37 cellular contexts compared by ENCODE assay signal in genomic region chr1:215402147-215402546, GRCh38.
"Had no signal": no experiment of that assay in that cellular context is flagged by ENCODE, and none has a peak within 500 bp of the region (broad histone marks: within the 10 kb centered on the region; RNA-seq: fewer than 3 reads in every experiment).

No MANE protein-coding gene starts in this region.

- H3K27me3 Mint-ChIP-seq: activated B cell treated with CpG ODN at 0.5 μM for 24 hours; activated CD4-positive, alpha-beta memory T cell treated with anti-CD3 and anti-CD28 coated beads, Interleukin-2, amount 10 ng/mL, durations not matched to agents 7 days and 5 days; activated CD4-positive, alpha-beta T cell treated with anti-CD3 and anti-CD28 coated beads for 36 hours; activated CD4-positive, alpha-beta T cell treated with anti-CD3 and anti-CD28 coated beads, Interleukin-2, amount 10 ng/mL, durations not matched to agents 7 days and 5 days; activated CD8-positive, alpha-beta memory T cell treated with anti-CD3 and anti-CD28 coated beads, Interleukin-2, amount 10 ng/mL, durations not matched to agents 7 days and 5 days; activated naive CD4-positive, alpha-beta T cell treated with anti-CD3 and anti-CD28 coated beads, Interleukin-2, amount 10 ng/mL, durations not matched to agents 7 days and 5 days; activated naive CD8-positive, alpha-beta T cell treated with anti-CD3 and anti-CD28 coated beads, Interleukin-2, amount 50 U/mL, for 24 hours; activated T-cell treated with anti-CD3 and anti-CD28 coated beads, Interleukin-2, amount 50 U/mL, for 24 hours; brain; central memory CD8-positive, alpha-beta T cell had no signal

- ATAC-seq: activated CD4-positive, alpha-beta T cell treated with anti-CD3 and anti-CD28 coated beads for 36 hours; activated CD8-positive, alpha-beta memory T cell treated with anti-CD3 and anti-CD28 coated beads, Interleukin-2, amount 10 ng/mL, durations not matched to agents 7 days and 5 days; activated CD8-positive, alpha-beta T cell treated with anti-CD3 and anti-CD28 coated beads, Interleukin-2, amount 10 ng/mL, durations not matched to agents 7 days and 5 days; activated naive CD8-positive, alpha-beta T cell treated with anti-CD3 and anti-CD28 coated beads, Interleukin-2, amount 50 U/mL, for 24 hours had no signal

- H3K4me1 ChIP-seq: ascending aorta had no signal

- H3K27ac Mint-ChIP-seq: activated B cell treated with CpG ODN at 0.5 μM for 24 hours; activated CD4-positive, alpha-beta memory T cell treated with anti-CD3 and anti-CD28 coated beads, Interleukin-2, amount 10 ng/mL, durations not matched to agents 7 days and 5 days; activated CD4-positive, alpha-beta T cell treated with anti-CD3 and anti-CD28 coated beads for 36 hours; activated CD4-positive, alpha-beta T cell treated with anti-CD3 and anti-CD28 coated beads, Interleukin-2, amount 10 ng/mL, durations not matched to agents 7 days and 5 days; activated CD8-positive, alpha-beta memory T cell treated with anti-CD3 and anti-CD28 coated beads, Interleukin-2, amount 10 ng/mL, durations not matched to agents 7 days and 5 days; activated CD8-positive, alpha-beta T cell treated with anti-CD3 and anti-CD28 coated beads, Interleukin-2, amount 10 ng/mL, durations not matched to agents 7 days and 5 days; activated naive CD4-positive, alpha-beta T cell treated with anti-CD3 and anti-CD28 coated beads, Interleukin-2, amount 10 ng/mL, durations not matched to agents 7 days and 5 days; activated naive CD4-positive, alpha-beta T cell treated with anti-CD3 and anti-CD28 coated beads, Interleukin-2, amount 50 U/mL, for 24 hours; activated naive CD8-positive, alpha-beta T cell; activated naive CD8-positive, alpha-beta T cell treated with anti-CD3 and anti-CD28 coated beads, Interleukin-2, amount 10 ng/mL, durations not matched to agents 7 days and 5 days; activated naive CD8-positive, alpha-beta T cell treated with anti-CD3 and anti-CD28 coated beads, Interleukin-2, amount 50 U/mL, for 24 hours; activated T-cell treated with anti-CD3 and anti-CD28 coated beads, Interleukin-2, amount 50 U/mL, for 24 hours; activated T-helper 2 cell treated with anti-CD3 and anti-CD28 coated beads, Interferon-gamma antibody, Interleukin-2, Interleukin-4, amounts not matched to agents 10 μg/mL and 5 μg/mL and 100 μg/mL, durations not matched to agents 14 hours and 24 hours and 36 hours; brain; T-helper 1 cell treated with Interleukin-12 subunit alpha and Interleukin-12 subunit beta and Interleukin-4 antibody, amounts not matched to agents 30 μg/mL and 1 μg/mL, for 36 hours; T-helper 2 cell treated with Interferon-gamma antibody and Interleukin-4, amounts not matched to agents 5 μg/mL and 100 μg/mL, for 36 hours had no signal

- H3K9me3 Mint-ChIP-seq: activated B cell treated with CpG ODN at 0.5 μM for 24 hours; activated CD4-positive, alpha-beta memory T cell treated with anti-CD3 and anti-CD28 coated beads, Interleukin-2, amount 10 ng/mL, durations not matched to agents 7 days and 5 days; activated CD4-positive, alpha-beta T cell treated with anti-CD3 and anti-CD28 coated beads, Interleukin-2, amount 10 ng/mL, durations not matched to agents 7 days and 5 days; activated naive CD4-positive, alpha-beta T cell treated with anti-CD3 and anti-CD28 coated beads, Interleukin-2, amount 10 ng/mL, durations not matched to agents 7 days and 5 days; activated naive CD4-positive, alpha-beta T cell treated with anti-CD3 and anti-CD28 coated beads, Interleukin-2, amount 50 U/mL, for 24 hours; activated naive CD8-positive, alpha-beta T cell treated with anti-CD3 and anti-CD28 coated beads, Interleukin-2, amount 10 ng/mL, durations not matched to agents 7 days and 5 days; activated T-cell treated with anti-CD3 and anti-CD28 coated beads, Interleukin-2, amount 50 U/mL, for 24 hours; activated T-helper 2 cell treated with anti-CD3 and anti-CD28 coated beads, Interferon-gamma antibody, Interleukin-2, Interleukin-4, amounts not matched to agents 10 μg/mL and 5 μg/mL and 100 μg/mL, durations not matched to agents 14 hours and 24 hours and 36 hours; T-helper 1 cell treated with Interleukin-12 subunit alpha and Interleukin-12 subunit beta and Interleukin-4 antibody, amounts not matched to agents 30 μg/mL and 1 μg/mL, for 36 hours; T-helper 2 cell treated with Interferon-gamma antibody and Interleukin-4, amounts not matched to agents 5 μg/mL and 100 μg/mL, for 36 hours had no signal

- DNase-seq: activated B cell treated with CpG ODN at 0.5 μM for 24 hours; activated CD4-positive, alpha-beta memory T cell treated with anti-CD3 and anti-CD28 coated beads, Interleukin-2, amount 10 ng/mL, durations not matched to agents 7 days and 5 days; activated CD4-positive, alpha-beta T cell treated with anti-CD3 and anti-CD28 coated beads for 1 hour; activated CD4-positive, alpha-beta T cell treated with anti-CD3 and anti-CD28 coated beads for 36 hours; activated CD4-positive, alpha-beta T cell treated with anti-CD3 and anti-CD28 coated beads for 48 hours; activated CD4-positive, alpha-beta T cell treated with anti-CD3 and anti-CD28 coated beads, Interleukin-2, amount 10 ng/mL, durations not matched to agents 7 days and 5 days; activated CD4-positive, alpha-beta T cell treated with anti-CD3 and anti-CD28 coated beads, Interleukin-2, amount 50 U/mL, for 48 hours; activated CD8-positive, alpha-beta memory T cell treated with anti-CD3 and anti-CD28 coated beads for 24 hours; activated CD8-positive, alpha-beta memory T cell treated with anti-CD3 and anti-CD28 coated beads, Interleukin-2, amount 10 ng/mL, durations not matched to agents 7 days and 5 days; activated CD8-positive, alpha-beta memory T cell treated with anti-CD3 and anti-CD28 coated beads, Interleukin-2, amount 50 U/mL, for 48 hours; activated CD8-positive, alpha-beta T cell treated with anti-CD3 and anti-CD28 coated beads, Interleukin-2, amount 10 ng/mL, durations not matched to agents 7 days and 5 days; activated effector memory CD4-positive, alpha-beta T cell treated with Interleukin-2 at 50 U/mL for 16 hours; activated gamma-delta T cell; activated naive CD4-positive, alpha-beta T cell treated with anti-CD3 and anti-CD28 coated beads, Interleukin-2, amount 10 ng/mL, durations not matched to agents 7 days and 5 days; activated naive CD4-positive, alpha-beta T cell treated with Interleukin-2 at 50 U/mL for 16 hours; activated naive CD8-positive, alpha-beta T cell treated with anti-CD3 and anti-CD28 coated beads, Interleukin-2, amount 10 ng/mL, durations not matched to agents 7 days and 5 days; activated naive CD8-positive, alpha-beta T cell treated with anti-CD3 and anti-CD28 coated beads, Interleukin-2, amount 50 U/mL, for 24 hours; activated T-cell treated with anti-CD3 and anti-CD28 coated beads, Interleukin-2, amount 50 U/mL, for 24 hours; activated T-cell treated with anti-CD3 and anti-CD28 coated beads, Interleukin-2, amount 50 U/mL, for 48 hours; amygdala; anterior cingulate cortex; caudate nucleus; cerebellar nuclear complex; T-helper 2 cell; T-helper 9 cell had no signal

- H3K4me3 ChIP-seq: ascending aorta, cardiac muscle cell had no signal

- H3K36me3 Mint-ChIP-seq: activated CD8-positive, alpha-beta memory T cell treated with anti-CD3 and anti-CD28 coated beads, Interleukin-2, amount 10 ng/mL, durations not matched to agents 7 days and 5 days; activated naive CD4-positive, alpha-beta T cell treated with anti-CD3 and anti-CD28 coated beads, Interleukin-2, amount 10 ng/mL, durations not matched to agents 7 days and 5 days; activated naive CD4-positive, alpha-beta T cell treated with anti-CD3 and anti-CD28 coated beads, Interleukin-2, amount 50 U/mL, for 24 hours; activated naive CD8-positive, alpha-beta T cell; activated naive CD8-positive, alpha-beta T cell treated with anti-CD3 and anti-CD28 coated beads, Interleukin-2, amount 10 ng/mL, durations not matched to agents 7 days and 5 days; brain had no signal

- H3K36me3 ChIP-seq: ascending aorta, cardiac muscle cell had no signal

- FAIRE-seq: bronchial epithelial cell, TTC549 had no signal

- H3K9me3 ChIP-seq: ascending aorta had no signal

- H3K4me1 Mint-ChIP-seq: activated B cell treated with CpG ODN at 0.5 μM for 24 hours; activated CD4-positive, alpha-beta memory T cell treated with anti-CD3 and anti-CD28 coated beads, Interleukin-2, amount 10 ng/mL, durations not matched to agents 7 days and 5 days; activated CD4-positive, alpha-beta T cell treated with anti-CD3 and anti-CD28 coated beads for 36 hours; activated CD4-positive, alpha-beta T cell treated with anti-CD3 and anti-CD28 coated beads, Interleukin-2, amount 10 ng/mL, durations not matched to agents 7 days and 5 days; activated CD8-positive, alpha-beta memory T cell treated with anti-CD3 and anti-CD28 coated beads, Interleukin-2, amount 10 ng/mL, durations not matched to agents 7 days and 5 days; activated naive CD4-positive, alpha-beta T cell treated with anti-CD3 and anti-CD28 coated beads, Interleukin-2, amount 10 ng/mL, durations not matched to agents 7 days and 5 days; activated naive CD4-positive, alpha-beta T cell treated with anti-CD3 and anti-CD28 coated beads, Interleukin-2, amount 50 U/mL, for 24 hours; activated naive CD8-positive, alpha-beta T cell treated with anti-CD3 and anti-CD28 coated beads, Interleukin-2, amount 10 ng/mL, durations not matched to agents 7 days and 5 days; activated naive CD8-positive, alpha-beta T cell treated with anti-CD3 and anti-CD28 coated beads, Interleukin-2, amount 50 U/mL, for 24 hours; brain; central memory CD8-positive, alpha-beta T cell had no signal

- H3K4me3 Mint-ChIP-seq: activated B cell treated with CpG ODN at 0.5 μM for 24 hours; activated CD4-positive, alpha-beta memory T cell treated with anti-CD3 and anti-CD28 coated beads, Interleukin-2, amount 10 ng/mL, durations not matched to agents 7 days and 5 days; activated CD4-positive, alpha-beta T cell treated with anti-CD3 and anti-CD28 coated beads for 36 hours; activated CD4-positive, alpha-beta T cell treated with anti-CD3 and anti-CD28 coated beads, Interleukin-2, amount 10 ng/mL, durations not matched to agents 7 days and 5 days; activated CD8-positive, alpha-beta memory T cell treated with anti-CD3 and anti-CD28 coated beads, Interleukin-2, amount 10 ng/mL, durations not matched to agents 7 days and 5 days; activated CD8-positive, alpha-beta T cell treated with anti-CD3 and anti-CD28 coated beads, Interleukin-2, amount 10 ng/mL, durations not matched to agents 7 days and 5 days; activated naive CD4-positive, alpha-beta T cell treated with anti-CD3 and anti-CD28 coated beads, Interleukin-2, amount 10 ng/mL, durations not matched to agents 7 days and 5 days; activated naive CD4-positive, alpha-beta T cell treated with anti-CD3 and anti-CD28 coated beads, Interleukin-2, amount 50 U/mL, for 24 hours; activated naive CD8-positive, alpha-beta T cell; activated naive CD8-positive, alpha-beta T cell treated with anti-CD3 and anti-CD28 coated beads, Interleukin-2, amount 10 ng/mL, durations not matched to agents 7 days and 5 days; activated naive CD8-positive, alpha-beta T cell treated with anti-CD3 and anti-CD28 coated beads, Interleukin-2, amount 50 U/mL, for 24 hours; activated T-cell treated with anti-CD3 and anti-CD28 coated beads, Interleukin-2, amount 50 U/mL, for 24 hours; brain; central memory CD8-positive, alpha-beta T cell; T-helper 1 cell treated with Interleukin-12 subunit alpha and Interleukin-12 subunit beta and Interleukin-4 antibody, amounts not matched to agents 30 μg/mL and 1 μg/mL, for 36 hours; T-helper 2 cell treated with Interferon-gamma antibody and Interleukin-4, amounts not matched to agents 5 μg/mL and 100 μg/mL, for 36 hours had no signal

- H3K27ac ChIP-seq: ascending aorta, cardiac muscle cell, VCaP had no signal

- H3K27me3 ChIP-seq: ascending aorta, cardiac muscle cell had no signal
